In genomic region chr9:23117621-23118020, GRCh38 we compare ENCODE assay signal across 1 cellular context.
TF ChIP-seq lines count a peak whose summit lies in the region.

No MANE protein-coding gene starts in this region.

TF ChIP-seq in WTC11, 78 proteins besides CTCF, POLR2A, EP300 and RAD21 (continued from another document):
- TF ChIP-seq, protein P1, sequence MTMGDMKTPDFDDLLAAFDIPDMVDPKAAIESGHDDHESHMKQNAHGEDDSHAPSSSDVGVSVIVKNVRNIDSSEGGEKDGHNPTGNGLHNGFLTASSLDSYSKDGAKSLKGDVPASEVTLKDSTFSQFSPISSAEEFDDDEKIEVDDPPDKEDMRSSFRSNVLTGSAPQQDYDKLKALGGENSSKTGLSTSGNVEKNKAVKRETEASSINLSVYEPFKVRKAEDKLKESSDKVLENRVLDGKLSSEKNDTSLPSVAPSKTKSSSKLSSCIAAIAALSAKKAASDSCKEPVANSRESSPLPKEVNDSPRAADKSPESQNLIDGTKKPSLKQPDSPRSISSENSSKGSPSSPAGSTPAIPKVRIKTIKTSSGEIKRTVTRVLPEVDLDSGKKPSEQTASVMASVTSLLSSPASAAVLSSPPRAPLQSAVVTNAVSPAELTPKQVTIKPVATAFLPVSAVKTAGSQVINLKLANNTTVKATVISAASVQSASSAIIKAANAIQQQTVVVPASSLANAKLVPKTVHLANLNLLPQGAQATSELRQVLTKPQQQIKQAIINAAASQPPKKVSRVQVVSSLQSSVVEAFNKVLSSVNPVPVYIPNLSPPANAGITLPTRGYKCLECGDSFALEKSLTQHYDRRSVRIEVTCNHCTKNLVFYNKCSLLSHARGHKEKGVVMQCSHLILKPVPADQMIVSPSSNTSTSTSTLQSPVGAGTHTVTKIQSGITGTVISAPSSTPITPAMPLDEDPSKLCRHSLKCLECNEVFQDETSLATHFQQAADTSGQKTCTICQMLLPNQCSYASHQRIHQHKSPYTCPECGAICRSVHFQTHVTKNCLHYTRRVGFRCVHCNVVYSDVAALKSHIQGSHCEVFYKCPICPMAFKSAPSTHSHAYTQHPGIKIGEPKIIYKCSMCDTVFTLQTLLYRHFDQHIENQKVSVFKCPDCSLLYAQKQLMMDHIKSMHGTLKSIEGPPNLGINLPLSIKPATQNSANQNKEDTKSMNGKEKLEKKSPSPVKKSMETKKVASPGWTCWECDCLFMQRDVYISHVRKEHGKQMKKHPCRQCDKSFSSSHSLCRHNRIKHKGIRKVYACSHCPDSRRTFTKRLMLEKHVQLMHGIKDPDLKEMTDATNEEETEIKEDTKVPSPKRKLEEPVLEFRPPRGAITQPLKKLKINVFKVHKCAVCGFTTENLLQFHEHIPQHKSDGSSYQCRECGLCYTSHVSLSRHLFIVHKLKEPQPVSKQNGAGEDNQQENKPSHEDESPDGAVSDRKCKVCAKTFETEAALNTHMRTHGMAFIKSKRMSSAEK (CRISPR knock-in tag; IDR thresholded peaks at IDR 0.05; ENCODE audit: borderline replicate concordance) = no peak
- no peak for TF ChIP-seq ERG (CRISPR knock-in tag; IDR thresholded peaks at IDR 0.05)
- TF ChIP-seq ZNF425 (CRISPR knock-in tag; conservative IDR thresholded peaks at IDR 0.05) = no peak
- no peak for TF ChIP-seq RELA (CRISPR knock-in tag; IDR thresholded peaks at IDR 0.05; ENCODE audit: borderline replicate concordance)
- no peak for TF ChIP-seq FOXK1 (CRISPR knock-in tag; IDR thresholded peaks at IDR 0.05)
- TF ChIP-seq, protein P2, sequence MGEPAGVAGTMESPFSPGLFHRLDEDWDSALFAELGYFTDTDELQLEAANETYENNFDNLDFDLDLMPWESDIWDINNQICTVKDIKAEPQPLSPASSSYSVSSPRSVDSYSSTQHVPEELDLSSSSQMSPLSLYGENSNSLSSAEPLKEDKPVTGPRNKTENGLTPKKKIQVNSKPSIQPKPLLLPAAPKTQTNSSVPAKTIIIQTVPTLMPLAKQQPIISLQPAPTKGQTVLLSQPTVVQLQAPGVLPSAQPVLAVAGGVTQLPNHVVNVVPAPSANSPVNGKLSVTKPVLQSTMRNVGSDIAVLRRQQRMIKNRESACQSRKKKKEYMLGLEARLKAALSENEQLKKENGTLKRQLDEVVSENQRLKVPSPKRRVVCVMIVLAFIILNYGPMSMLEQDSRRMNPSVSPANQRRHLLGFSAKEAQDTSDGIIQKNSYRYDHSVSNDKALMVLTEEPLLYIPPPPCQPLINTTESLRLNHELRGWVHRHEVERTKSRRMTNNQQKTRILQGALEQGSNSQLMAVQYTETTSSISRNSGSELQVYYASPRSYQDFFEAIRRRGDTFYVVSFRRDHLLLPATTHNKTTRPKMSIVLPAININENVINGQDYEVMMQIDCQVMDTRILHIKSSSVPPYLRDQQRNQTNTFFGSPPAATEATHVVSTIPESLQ (CRISPR knock-in tag; IDR thresholded peaks at IDR 0.05) = no peak
- TF ChIP-seq, protein P3, sequence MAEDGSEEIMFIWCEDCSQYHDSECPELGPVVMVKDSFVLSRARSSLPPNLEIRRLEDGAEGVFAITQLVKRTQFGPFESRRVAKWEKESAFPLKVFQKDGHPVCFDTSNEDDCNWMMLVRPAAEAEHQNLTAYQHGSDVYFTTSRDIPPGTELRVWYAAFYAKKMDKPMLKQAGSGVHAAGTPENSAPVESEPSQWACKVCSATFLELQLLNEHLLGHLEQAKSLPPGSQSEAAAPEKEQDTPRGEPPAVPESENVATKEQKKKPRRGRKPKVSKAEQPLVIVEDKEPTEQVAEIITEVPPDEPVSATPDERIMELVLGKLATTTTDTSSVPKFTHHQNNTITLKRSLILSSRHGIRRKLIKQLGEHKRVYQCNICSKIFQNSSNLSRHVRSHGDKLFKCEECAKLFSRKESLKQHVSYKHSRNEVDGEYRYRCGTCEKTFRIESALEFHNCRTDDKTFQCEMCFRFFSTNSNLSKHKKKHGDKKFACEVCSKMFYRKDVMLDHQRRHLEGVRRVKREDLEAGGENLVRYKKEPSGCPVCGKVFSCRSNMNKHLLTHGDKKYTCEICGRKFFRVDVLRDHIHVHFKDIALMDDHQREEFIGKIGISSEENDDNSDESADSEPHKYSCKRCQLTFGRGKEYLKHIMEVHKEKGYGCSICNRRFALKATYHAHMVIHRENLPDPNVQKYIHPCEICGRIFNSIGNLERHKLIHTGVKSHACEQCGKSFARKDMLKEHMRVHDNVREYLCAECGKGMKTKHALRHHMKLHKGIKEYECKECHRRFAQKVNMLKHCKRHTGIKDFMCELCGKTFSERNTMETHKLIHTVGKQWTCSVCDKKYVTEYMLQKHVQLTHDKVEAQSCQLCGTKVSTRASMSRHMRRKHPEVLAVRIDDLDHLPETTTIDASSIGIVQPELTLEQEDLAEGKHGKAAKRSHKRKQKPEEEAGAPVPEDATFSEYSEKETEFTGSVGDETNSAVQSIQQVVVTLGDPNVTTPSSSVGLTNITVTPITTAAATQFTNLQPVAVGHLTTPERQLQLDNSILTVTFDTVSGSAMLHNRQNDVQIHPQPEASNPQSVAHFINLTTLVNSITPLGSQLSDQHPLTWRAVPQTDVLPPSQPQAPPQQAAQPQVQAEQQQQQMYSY (CRISPR knock-in tag; IDR thresholded peaks at IDR 0.05) = no peak
- TF ChIP-seq OVOL2 (CRISPR knock-in tag; IDR thresholded peaks at IDR 0.05; ENCODE audit: borderline replicate concordance) = no peak
- TF ChIP-seq GRHL2 (CRISPR knock-in tag; IDR thresholded peaks at IDR 0.05; ENCODE audit: insufficient replicate concordance, severe bottlenecking) = no peak
- no peak for TF ChIP-seq ZNF121 (CRISPR knock-in tag; IDR thresholded peaks at IDR 0.05)
- TF ChIP-seq, protein P4, sequence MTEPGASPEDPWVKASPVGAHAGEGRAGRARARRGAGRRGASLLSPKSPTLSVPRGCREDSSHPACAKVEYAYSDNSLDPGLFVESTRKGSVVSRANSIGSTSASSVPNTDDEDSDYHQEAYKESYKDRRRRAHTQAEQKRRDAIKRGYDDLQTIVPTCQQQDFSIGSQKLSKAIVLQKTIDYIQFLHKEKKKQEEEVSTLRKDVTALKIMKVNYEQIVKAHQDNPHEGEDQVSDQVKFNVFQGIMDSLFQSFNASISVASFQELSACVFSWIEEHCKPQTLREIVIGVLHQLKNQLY (CRISPR knock-in tag; IDR thresholded peaks at IDR 0.05) = no peak
- no peak for TF ChIP-seq CREM (CRISPR knock-in tag; IDR thresholded peaks at IDR 0.05)
- TF ChIP-seq RORB (CRISPR knock-in tag; IDR thresholded peaks at IDR 0.05) = no peak
- no peak for TF ChIP-seq IRF1 (CRISPR knock-in tag; IDR thresholded peaks at IDR 0.05)
TF ChIP-seq in WTC11: peak in this region for 0.
